ENCODE assay signal across 20 cellular contexts in the genomic region with DNA sequence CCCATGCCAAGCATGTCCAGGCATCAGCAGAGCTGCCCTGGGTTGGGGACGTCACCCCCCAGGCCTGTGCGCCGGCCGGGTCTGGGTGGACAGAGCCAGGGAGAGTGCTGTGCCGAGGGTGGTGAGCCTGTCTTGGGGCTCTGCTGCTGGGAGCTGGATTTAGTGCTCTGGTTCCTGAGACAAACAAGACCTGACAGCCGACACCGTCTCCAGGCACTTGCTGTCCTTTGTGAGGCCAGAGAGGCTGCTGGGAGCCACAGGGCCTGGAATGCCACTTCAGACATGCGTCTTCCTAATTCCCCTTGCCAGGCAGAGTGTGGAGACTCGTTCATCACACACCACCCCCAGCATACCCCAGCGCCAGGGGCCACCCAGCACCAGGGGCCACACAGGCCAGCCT.
DNase-seq lines count a peak whose midpoint lies in the region; ATAC-seq, FAIRE-seq and TF ChIP-seq lines count a peak whose summit lies in the region.
"Had no signal": no experiment of that assay in that cellular context is flagged by ENCODE, and none has a peak within 500 bp of the region (broad histone marks: within the 10 kb centered on the region; RNA-seq: fewer than 3 reads in every experiment).

No MANE protein-coding gene starts in this region.

- WGBS in H1 (ENCODE audit: extremely low coverage in 1 of 2, insufficient coverage in 1 of 2, insufficient read length in 1 of 2, insufficient replicate concordance in 2 of 2, low coverage in 1 of 2, low lambda C conversion rate in 2 of 2, missing lambda C conversion rate in 1 of 2), 2 experiments = 95% methylated on average over 10 of the region's 10 CpGs; no CpG with 5 or more reads in 1 of the 2 experiments
- WGBS in neuronal stem cell (ENCODE audit: extremely low coverage in 2 of 2, insufficient read length in 2 of 2, insufficient replicate concordance in 1 of 2), 2 donors = no CpG with 5 or more reads among the region's 10 CpGs

- H3K4me3 ChIP-seq in CD8-positive, alpha-beta T cell (ENCODE audit: low read depth, low read length) = no peak overlapping the region
- H3K4me3 ChIP-seq in NT2/D1 (ENCODE audit: insufficient read length, low read depth) (no peak overlapping the region), H1 (ENCODE audit: extremely low read depth in 1 of 4, insufficient read depth in 2 of 4, low read depth in 3 of 4, low read length in 4 of 4) (no peak overlapping the region), neuronal stem cell (ENCODE audit: low read length in 2 of 2) (peak overlapping the region in 1 of 2 donors; percentile 9)

- H2BK120ac ChIP-seq in H1 (replicated peaks; ENCODE audit: low read depth, low read length) (no peak overlapping the region), neuronal stem cell (ENCODE audit: low read depth, low read length) (peak overlapping the region; percentile 87)

- peaks cover 67% of the 10 kb centered on the region for H3K36me3 Mint-ChIP-seq in CD8-positive, alpha-beta T cell
- peaks cover 34% of the 10 kb centered on the region for H3K36me3 Mint-ChIP-seq in activated naive CD4-positive, alpha-beta T cell treated with anti-CD3 and anti-CD28 coated beads, Interleukin-2, amount 10 ng/mL, durations not matched to agents 7 days and 5 days

- TF ChIP-seq POLR2A in H1 (IDR thresholded peaks at IDR 0.05; ENCODE audit: control extremely low read depth in 1 of 2, low read depth in 2 of 2, low read length in 2 of 2) = no peak

- no peak overlapping the region; the same call in 1 of the 2 replicates for H4K8ac ChIP-seq in H1 (ENCODE audit: extremely low read depth, insufficient read depth, low read length)
- no peak overlapping the region for H4K8ac ChIP-seq in neuronal stem cell (ENCODE audit: low read depth, low read length)

- no peak overlapping the region for H3K56ac ChIP-seq in H1 (replicated peaks; ENCODE audit: insufficient read length, low read depth, low read length)

- DNase-seq in CD8-positive, alpha-beta T cell = no peak
- DNase-seq in NT2/D1 (ENCODE audit: low read depth, low spot score) (no peak), H1 (ENCODE audit: low read depth in 1 of 2, low spot score in 2 of 2) (no peak), neuronal stem cell (ENCODE audit: low spot score) (no peak), occipital lobe (lab: John Stamatoyannopoulos, UW) (no peak), SHP77 treated with DMSO at 0.1 percent for 48 hours (lab: John Stamatoyannopoulos, UW) (no peak), D341Med (ENCODE audit: low spot score) (no peak)
- DNase-seq in activated naive CD4-positive, alpha-beta T cell treated with anti-CD3 and anti-CD28 coated beads, Interleukin-2, amount 10 ng/mL, durations not matched to agents 7 days and 5 days = no peak
- DNase-seq: DMS79 treated with DMSO at 0.1 percent for 48 hours, KG1, NCI-H1436, NCI-H2029, NCI-H524, Right ventricle myocardium superior had no signal

- H3K36me3 ChIP-seq in CD8-positive, alpha-beta T cell (ENCODE audit: insufficient read depth, low read length) = peaks cover 3% of the 10 kb centered on the region
- H3K36me3 ChIP-seq in NT2/D1 (ENCODE audit: insufficient read depth, insufficient read length, low read length) (peaks cover 77% of the 10 kb centered on the region), H1 (ENCODE audit: control insufficient read depth in 2 of 4, insufficient read depth in 4 of 4, low read length in 3 of 4) (peaks cover 7 to 14% (median 10%) of the 10 kb centered on the region in 4 experiments; a peak in 4 of 8 replicates), neuronal stem cell (replicated peaks in 1 of 2; ENCODE audit: control insufficient read depth in 2 of 2, insufficient read depth in 2 of 2, low read length in 2 of 2) (peaks cover 43 to 63% of the 10 kb centered on the region in 2 donors)

- H3K23ac ChIP-seq in H1 (ENCODE audit: insufficient read length) (no peak overlapping the region), neuronal stem cell (ENCODE audit: low read depth, low read length, poor library complexity) (peak overlapping the region; percentile 67)

- H3K27ac Mint-ChIP-seq in CD8-positive, alpha-beta T cell = peak overlapping the region; percentile 41
- H3K27ac Mint-ChIP-seq in activated naive CD4-positive, alpha-beta T cell treated with anti-CD3 and anti-CD28 coated beads, Interleukin-2, amount 10 ng/mL, durations not matched to agents 7 days and 5 days = no peak overlapping the region
- H3K27ac Mint-ChIP-seq: CD4-positive, alpha-beta memory T cell had no signal

- POLR2A ChIA-PET in CD8-positive, alpha-beta T cell (lab: Charles Lee) = no interaction called here
- POLR2A ChIA-PET in H1 (lab: Charles Lee; ENCODE audit: partially characterized antibody) = no interaction called here

- no peaks in the 10 kb centered on the region for H3K79me1 ChIP-seq in H1 (ENCODE audit: low read depth, low read length)
- peaks cover 7% of the 10 kb centered on the region for H3K79me1 ChIP-seq in neuronal stem cell (ENCODE audit: low read depth, low read length)

- H3K4me1 Mint-ChIP-seq in CD8-positive, alpha-beta T cell (ENCODE audit: low read depth) = peaks cover 70% of the 10 kb centered on the region
- H3K4me1 Mint-ChIP-seq in activated naive CD4-positive, alpha-beta T cell treated with anti-CD3 and anti-CD28 coated beads, Interleukin-2, amount 10 ng/mL, durations not matched to agents 7 days and 5 days = peaks cover 29% of the 10 kb centered on the region

- CTCF ChIA-PET in CD8-positive, alpha-beta T cell (lab: Charles Lee) = no interaction called here
- CTCF ChIA-PET in H1 (lab: Charles Lee; ENCODE audit: partially characterized antibody) = interaction anchor here (1.0 to 2.4 kb wide), 10 partner anchors 12 to 96 kb away, joined by 3 to 12 read pairs (median 4); no protein-coding TSS in a partner anchor
- CTCF ChIA-PET in activated naive CD4-positive, alpha-beta T cell treated with anti-CD3 and anti-CD28 coated beads, Interleukin-2, amount 10 ng/mL, durations not matched to agents 7 days and 5 days (lab: Charles Lee) = no interaction called here

- H3K27me3 Mint-ChIP-seq in CD8-positive, alpha-beta T cell (ENCODE audit: low read depth) = no peaks in the 10 kb centered on the region
- peaks cover 8% of the 10 kb centered on the region for H3K27me3 Mint-ChIP-seq in activated naive CD4-positive, alpha-beta T cell treated with anti-CD3 and anti-CD28 coated beads, Interleukin-2, amount 10 ng/mL, durations not matched to agents 7 days and 5 days
- H3K27me3 Mint-ChIP-seq: CD4-positive, alpha-beta memory T cell had no signal

- peaks cover 52% of the 10 kb centered on the region for H3K4me1 ChIP-seq in CD8-positive, alpha-beta T cell (ENCODE audit: insufficient read depth, low read length)
- H3K4me1 ChIP-seq in NT2/D1 (ENCODE audit: insufficient read depth, insufficient read length) (peaks cover 21% of the 10 kb centered on the region), H1 (replicated peaks in 1 of 4; ENCODE audit: control insufficient read depth in 3 of 4, insufficient read depth in 4 of 4, low read length in 3 of 4) (peaks cover 0 to 24% (median 19%) of the 10 kb centered on the region in 4 experiments; a peak in 6 of 7 replicates), neuronal stem cell (ENCODE audit: control insufficient read depth in 2 of 2, insufficient read depth in 1 of 2, low read depth in 1 of 2, low read length in 2 of 2) (peaks cover 14 to 37% of the 10 kb centered on the region in 2 donors)

- H2BK12ac ChIP-seq in H1 (ENCODE audit: low read depth, low read length) (no peak overlapping the region), neuronal stem cell (ENCODE audit: low read length) (peak overlapping the region; percentile 97)

- H3K4me3 Mint-ChIP-seq in CD8-positive, alpha-beta T cell = peak overlapping the region; percentile 6
- no peak overlapping the region for H3K4me3 Mint-ChIP-seq in activated naive CD4-positive, alpha-beta T cell treated with anti-CD3 and anti-CD28 coated beads, Interleukin-2, amount 10 ng/mL, durations not matched to agents 7 days and 5 days
- H3K4me3 Mint-ChIP-seq: CD4-positive, alpha-beta memory T cell had no signal

- H4K91ac ChIP-seq in H1 (replicated peaks; ENCODE audit: insufficient read length, low read length) (no peak overlapping the region), neuronal stem cell (ENCODE audit: low read depth, low read length, poor library complexity) (no peak overlapping the region)

- H2BK5ac ChIP-seq in H1 (ENCODE audit: low read depth, low read length) (peak overlapping the region; percentile 39; the same call in 1 of the 2 replicates), neuronal stem cell (ENCODE audit: low read length) (peak overlapping the region; percentile 96)

- H3K14ac ChIP-seq in H1 (ENCODE audit: insufficient read length) = no peak overlapping the region
- H3K14ac ChIP-seq in neuronal stem cell (ENCODE audit: low read length) = peak overlapping the region; percentile 94

- H4K20me1 ChIP-seq in H1 (replicated peaks in 1 of 2; ENCODE audit: control insufficient read depth in 1 of 2, insufficient read depth in 2 of 2, low read length in 2 of 2) = peaks cover 0 to 1% of the 10 kb centered on the region in 2 experiments

- H4K5ac ChIP-seq in H1 (ENCODE audit: insufficient read length, low read depth, low read length) = no peak overlapping the region

- H3K18ac ChIP-seq in H1 (ENCODE audit: extremely low read depth, low read length) (no peak overlapping the region; the same call in 1 of the 2 replicates), neuronal stem cell (ENCODE audit: low read length) (peak overlapping the region; percentile 98)

- FAIRE-seq in H1 (lab: Jason Lieb, UNC) = no peak
- FAIRE-seq: G401.6, GM12891, GM18507 had no signal

- no peak overlapping the region for H2AFZ ChIP-seq in H1 (ENCODE audit: low read length)
- H2AFZ ChIP-seq in neuronal stem cell (ENCODE audit: low read length) = no peak overlapping the region

- no peak overlapping the region for H3K4me2 ChIP-seq in H1 (ENCODE audit: insufficient read depth in 1 of 2, low read depth in 2 of 2, low read length in 2 of 2)
- H3K4me2 ChIP-seq in neuronal stem cell (ENCODE audit: insufficient read depth, low read length, poor library complexity, severe bottlenecking) = no peak overlapping the region

- TF ChIP-seq RAD21 in H1 (IDR thresholded peaks at IDR 0.05 in 1 of 2, conservative IDR thresholded peaks at IDR 0.05 in 1 of 2; ENCODE audit: low read depth in 2 of 2, low read length in 2 of 2) = no peak

- H3K9ac ChIP-seq in NT2/D1 (ENCODE audit: insufficient read length, low read depth) = peak overlapping the region; percentile 27
- H3K9ac ChIP-seq in H1 (replicated peaks in 1 of 4; ENCODE audit: extremely low read depth in 1 of 4, low read depth in 3 of 4, low read length in 3 of 4) = no peak overlapping the region
- H3K9ac ChIP-seq in neuronal stem cell (ENCODE audit: low read depth, low read length, poor library complexity) = peak overlapping the region; percentile 80

- no peaks in the 10 kb centered on the region for H3K79me2 ChIP-seq in H1 (ENCODE audit: control insufficient read depth in 1 of 2, insufficient read depth in 2 of 2, low read length in 2 of 2)

- H2BK15ac ChIP-seq in H1 (ENCODE audit: low read length) = no peak overlapping the region
- H2BK15ac ChIP-seq in neuronal stem cell (ENCODE audit: low read length) = peak overlapping the region; percentile 99

- H3K27ac ChIP-seq in CD8-positive, alpha-beta T cell (ENCODE audit: low read depth, low read length) = no peak overlapping the region
- H3K27ac ChIP-seq in H1 (ENCODE audit: low read depth, low read length) (no peak overlapping the region; the same call in 1 of the 2 replicates), neuronal stem cell (replicated peaks; ENCODE audit: low read length) (no peak overlapping the region)

- H3K27me3 ChIP-seq in CD8-positive, alpha-beta T cell (ENCODE audit: insufficient read depth, low read length) = no peaks in the 10 kb centered on the region
- H3K27me3 ChIP-seq in NT2/D1 (ENCODE audit: insufficient read depth, insufficient read length) (no peaks in the 10 kb centered on the region), H1 (replicated peaks in 1 of 4; ENCODE audit: control insufficient read depth in 3 of 4, extremely low read depth in 1 of 4, insufficient read depth in 3 of 4, low read length in 3 of 4) (no peaks in the 10 kb centered on the region), neuronal stem cell (ENCODE audit: control insufficient read depth in 3 of 3, insufficient read depth in 3 of 3, low read depth in 1 of 3, low read length in 3 of 3) (no peaks in the 10 kb centered on the region)

- no peaks in the 10 kb centered on the region for H3K9me3 Mint-ChIP-seq in CD8-positive, alpha-beta T cell
- H3K9me3 Mint-ChIP-seq in activated naive CD4-positive, alpha-beta T cell treated with anti-CD3 and anti-CD28 coated beads, Interleukin-2, amount 10 ng/mL, durations not matched to agents 7 days and 5 days = peaks cover 5% of the 10 kb centered on the region

- no peaks in the 10 kb centered on the region for H3K23me2 ChIP-seq in H1 (ENCODE audit: low read depth, low read length)

- no peak for TF ChIP-seq CTCF in CD8-positive, alpha-beta T cell (IDR thresholded peaks at IDR 0.05)
- no peak for TF ChIP-seq CTCF in H1 (IDR thresholded peaks at IDR 0.05; ENCODE audit: control extremely low read depth in 1 of 3, insufficient read depth in 1 of 3, low read depth in 1 of 3, low read length in 3 of 3)

- intact Hi-C loops in CD8-positive, alpha-beta T cell (cut with DNase I, micrococcal nuclease) = loop anchor here in 1 of 2 experiments (5.0 kb wide), 1 partner anchor 217 kb away; no protein-coding TSS in a partner anchor

- H3K4ac ChIP-seq in H1 (replicated peaks; ENCODE audit: insufficient read length, low read depth, low read length) (no peak overlapping the region), neuronal stem cell (ENCODE audit: low read length) (peak overlapping the region; percentile 95)

- no peak for TF ChIP-seq EP300 in H1 (IDR thresholded peaks at IDR 0.05; ENCODE audit: borderline replicate concordance in 1 of 2, low read depth in 2 of 2, low read length in 2 of 2)

- H2AK5ac ChIP-seq in H1 (ENCODE audit: low read depth, low read length) = no peak overlapping the region
- H2AK5ac ChIP-seq in neuronal stem cell (ENCODE audit: low read depth, low read length) = peak overlapping the region; percentile 99

- H3K9me3 ChIP-seq in CD8-positive, alpha-beta T cell (ENCODE audit: low read length) = no peaks in the 10 kb centered on the region
- H3K9me3 ChIP-seq in NT2/D1 (ENCODE audit: insufficient read depth, low read length) (no peaks in the 10 kb centered on the region), H1 (ENCODE audit: insufficient read depth in 2 of 2, low read depth in 1 of 2, low read length in 1 of 2) (no peaks in the 10 kb centered on the region), neuronal stem cell (replicated peaks in 1 of 2; ENCODE audit: control insufficient read depth in 2 of 2, insufficient read depth in 1 of 2, low read depth in 1 of 2, low read length in 2 of 2) (no peaks in the 10 kb centered on the region)

- no peak overlapping the region for H2BK20ac ChIP-seq in H1 (ENCODE audit: low read length)

- no peak for ATAC-seq in CD8-positive, alpha-beta T cell
- ATAC-seq: HCT116, Panc1 had no signal

Comparison
In these comparisons a context has a peak if more than half of its experiments do, and no peak if none do; other contexts are left out.
1. H3K9ac ChIP-seq: peak in NT2/D1 (single experiment) and neuronal stem cell (single experiment); none in H1 (0 of 4).